In genomic region chr1:226973898-226974543, GRCh38 we compare ENCODE assay signal across 8 cellular contexts. TPM values are rescaled to one million over a fixed set of nuclear protein-coding genes. Genes with fewer than 3 reads are reported as not detected.
A peak's percentile ranks its signal among the peaks of the same experiment; 100 is the strongest.
DNase-seq lines count a peak whose midpoint lies in the region; ATAC-seq and TF ChIP-seq lines count a peak whose summit lies in the region.

No MANE protein-coding gene starts in this region.

- H3K36me3 ChIP-seq in Karpas-422 (ENCODE audit: insufficient read depth, low read length), result no peaks in the 10 kb centered on the region

- CTCF ChIA-PET in AG04449 (lab: Yijun Ruan, JAX), result interaction anchor here (0.9 kb wide), 1 partner anchor 10 kb away, joined by 3 read pairs; no protein-coding TSS in a partner anchor

- no peak overlapping the region for H3K4me3 ChIP-seq in AG04449 (ENCODE audit: low read depth, low read length)
- no peak overlapping the region for H3K4me3 ChIP-seq in Karpas-422 (ENCODE audit: low read length)

- H3K9me3 ChIP-seq in Karpas-422 (ENCODE audit: low read length), result no peaks in the 10 kb centered on the region

- H3K9ac ChIP-seq in Karpas-422 (ENCODE audit: low read length), result no peak overlapping the region

- H2AFZ ChIP-seq in Karpas-422 (ENCODE audit: low read length), result no peak overlapping the region

- no peaks in the 10 kb centered on the region for H3K27me3 ChIP-seq in Karpas-422 (ENCODE audit: low read length)

- H3K4me1 ChIP-seq in Karpas-422 (ENCODE audit: low read length), result no peaks in the 10 kb centered on the region; the same call in 1 of the 2 replicates

- H3K9me2 ChIP-seq in Karpas-422 (replicated peaks; ENCODE audit: insufficient read depth, low read length), result no peaks in the 10 kb centered on the region

- no peak for TF ChIP-seq CTCF in AG04449 (IDR thresholded peaks at IDR 0.05; ENCODE audit: insufficient read depth, low read length, missing control alignments)
- no peak for TF ChIP-seq CTCF in omental fat pad (IDR thresholded peaks at IDR 0.05)

- H4K20me1 ChIP-seq in Karpas-422 (ENCODE audit: insufficient read depth, low read depth, low read length), result no peaks in the 10 kb centered on the region

- POLR2A ChIA-PET in AG04449 (lab: Yijun Ruan, JAX), result no interaction called here

- H3K79me2 ChIP-seq in Karpas-422 (ENCODE audit: low read length), result no peaks in the 10 kb centered on the region

- H3K4me2 ChIP-seq in Karpas-422 (ENCODE audit: low read depth, low read length, poor library complexity, severe bottlenecking), result no peak overlapping the region

- no peak overlapping the region for H3K27ac ChIP-seq in Karpas-422 (ENCODE audit: low read length)

- peak; percentile 14 for DNase-seq in AG04449 (ENCODE audit: low read depth, low spot score)
- peak; percentile 43 for DNase-seq in T1000 (lab: John Stamatoyannopoulos, UW)
- DNase-seq in fibroblast of the conjunctiva (ENCODE audit: low read depth), result peak; percentile 16
- no peak for DNase-seq in omental fat pad (ENCODE audit: low spot score)
- no peak for DNase-seq in SK-N-DZ (ENCODE audit: low spot score)
- DNase-seq in Karpas-422, result no peak
- DNase-seq in NCI-H526 treated with DMSO at 0.1 percent for 48 hours (lab: John Stamatoyannopoulos, UW), result no peak

- ATAC-seq in omental fat pad (ENCODE audit: low FRiP score), result peak; percentile 86
- no peak for ATAC-seq in GM18858 (IDR thresholded peaks at IDR 0.05; ENCODE audit: unreplicated experiment)

RNA-seq across cellular contexts. Expression of gene COQ8A, which starts 33.9 kb away (rescaled TPM):
- 100 to 1,000 TPM; 118 to 175 (median 140) TPM for total RNA-seq in omental fat pad
- 60.8 and 67.7 TPM in 2 replicates for polyA plus RNA-seq in SK-N-DZ (2014; cell fraction: cytosol; rRNA removed)
- polyA plus RNA-seq in SK-N-DZ (2014; cell fraction: nucleus; rRNA removed), result 104 and 106 TPM in 2 replicates
- 12.7 and 22.6 TPM in 2 replicates for total RNA-seq in Karpas-422 (2014; rRNA removed; shearing (Covaris generic); ENCODE audit: low replicate concordance)

Comparison
In these comparisons a context has a peak if more than half of its experiments do, and no peak if none do; other contexts are left out.
1. DNase-seq: peak in AG04449 (single experiment), T1000 (single experiment) and fibroblast of the conjunctiva (single experiment); none in omental fat pad (single experiment), SK-N-DZ (single experiment), Karpas-422 (single experiment) and NCI-H526 treated with DMSO at 0.1 percent for 48 hours (single experiment).